ENCODE assay signal across 8 cellular contexts in genomic region chr2:158458617-158458920, GRCh38. TPM values are rescaled to one million over a fixed set of nuclear protein-coding genes. Genes with fewer than 3 reads are reported as not detected.
DNase-seq lines count a peak whose midpoint lies in the region; ATAC-seq, FAIRE-seq and TF ChIP-seq lines count a peak whose summit lies in the region.

No MANE protein-coding gene starts in this region.

- POLR2A ChIA-PET in A549 (lab: Yijun Ruan, JAX): interaction anchor here (0.9 to 1.3 kb wide), 3 partner anchors 30 to 160 kb away, joined by 3 to 5 read pairs (median 3); no protein-coding TSS in a partner anchor
- POLR2A ChIA-PET in MCF 10A (lab: Yijun Ruan, JAX): interaction anchor here (0.6 to 3.9 kb wide), 19 partner anchors 9 to 467 kb away, joined by 3 to 33 read pairs (median 5); no protein-coding TSS in a partner anchor

- peak overlapping the region; percentile 84 for H3K4me3 Mint-ChIP-seq in MCF 10A (ENCODE audit: unreplicated experiment)

- intact Hi-C loops in MCF 10A (cut with micrococcal nuclease) (loop anchor here (1.0 to 5.0 kb wide), 5 partner anchors 80 to 424 kb away; no protein-coding TSS in a partner anchor), adrenal gland (cut with DNase I) (loop anchor here in 1 of 2 donors (10.0 kb wide), 2 partner anchors 286 to 424 kb away; no protein-coding TSS in a partner anchor)

- peak overlapping the region; percentile 91 for H3K4me2 ChIP-seq in A549

- H3K4me1 Mint-ChIP-seq in MCF 10A (ENCODE audit: insufficient read depth, unreplicated experiment): peaks cover 15% of the 10 kb centered on the region

- no peak for FAIRE-seq in A549 (lab: Jason Lieb, UNC)

- no peaks in the 10 kb centered on the region for H3K9me3 Mint-ChIP-seq in MCF 10A (ENCODE audit: unreplicated experiment)

- no peak for DNase-seq in A549 (ENCODE audit: low read depth in 1 of 2, low spot score in 1 of 2)
- DNase-seq in MCF 10A (ENCODE audit: unreplicated experiment): no peak
- DNase-seq in NCI-H2196 (lab: John Stamatoyannopoulos, UW; ENCODE audit: unreplicated experiment): no peak
- no peak for DNase-seq in activated gamma-delta T cell treated with Interleukin-2 at 50 U/mL for 16 hours
- no peak for DNase-seq in adrenal gland

- H3K36me3 ChIP-seq in HUES48 (ENCODE audit: control insufficient read depth, insufficient read depth, low read length): 0 out of 2 replicates have a peak, but pooled peaks cover 3% of the 10 kb centered on the region
- H3K36me3 ChIP-seq in mesodermal cell (ENCODE audit: control insufficient read depth, insufficient read depth, low read length): no peaks in the 10 kb centered on the region
- H3K36me3 ChIP-seq in adrenal gland (replicated peaks in 1 of 2): no peaks in the 10 kb centered on the region

- H3K27me3 Mint-ChIP-seq in MCF 10A (ENCODE audit: insufficient read depth, unreplicated experiment): no peaks in the 10 kb centered on the region

- TF ChIP-seq EP300 in A549 (IDR thresholded peaks at IDR 0.05): no peak

- H3K9me3 ChIP-seq in A549 (no peaks in the 10 kb centered on the region), HUES48 (ENCODE audit: control insufficient read depth, insufficient read depth, low read length) (no peaks in the 10 kb centered on the region), mesodermal cell (ENCODE audit: control insufficient read depth, low read length) (no peaks in the 10 kb centered on the region), adrenal gland (replicated peaks in 1 of 3) (no peaks in the 10 kb centered on the region)

- no peaks in the 10 kb centered on the region for H3K27me3 ChIP-seq in HUES48 (ENCODE audit: control insufficient read depth, insufficient read depth, low read length)
- no peaks in the 10 kb centered on the region for H3K27me3 ChIP-seq in adrenal gland

- BruUV-seq in MCF 10A (replicated peaks; lab: Mats Ljungman, UMichigan): TSS peak; percentile 38

- H3K27ac ChIP-seq in A549 (peak overlapping the region; percentile 95 to 98), HUES48 (ENCODE audit: low read depth, low read length) (peak overlapping the region; percentile 92), mesodermal cell (ENCODE audit: low read depth, low read length, severe bottlenecking) (peak overlapping the region; percentile 93), adrenal gland (peak overlapping the region in 1 of 5 donors; percentile 95)

- peak overlapping the region; percentile 94 for H3K27ac Mint-ChIP-seq in MCF 10A (ENCODE audit: low read depth, unreplicated experiment)

- H3K4me3 ChIP-seq in A549 (peak overlapping the region; percentile 94), HUES48 (ENCODE audit: low read depth, low read length) (peak overlapping the region; percentile 84), mesodermal cell (ENCODE audit: extremely low read depth, insufficient read depth, low read length, poor library complexity, severe bottlenecking) (peak overlapping the region; percentile 73), adrenal gland (peak overlapping the region in 1 of 4 donors; percentile 97)

- TF ChIP-seq RAD21 in A549 (conservative IDR thresholded peaks at IDR 0.05 in 1 of 2, IDR thresholded peaks at IDR 0.05 in 1 of 2): no peak

- peaks cover 41% of the 10 kb centered on the region for H3K4me1 ChIP-seq in A549
- peaks cover 36% of the 10 kb centered on the region for H3K4me1 ChIP-seq in HUES48 (ENCODE audit: control insufficient read depth, insufficient read depth, low read length)
- peaks cover 10% of the 10 kb centered on the region for H3K4me1 ChIP-seq in mesodermal cell (ENCODE audit: control insufficient read depth, insufficient read depth, low read length, poor library complexity, severe bottlenecking)
- peaks cover 0 to 17% of the 10 kb centered on the region in 2 donors for H3K4me1 ChIP-seq in adrenal gland (replicated peaks in 1 of 2)

- ATAC-seq in A549 (no peak), GM21360 (IDR thresholded peaks at IDR 0.05; ENCODE audit: unreplicated experiment) (no peak)

- WGBS in A549 (ENCODE audit: missing lambda C conversion rate): 25% methylated on average over 9 of the region's 9 CpGs
- 0% methylated on average over 2 of the region's 9 CpGs; no CpG with 5 or more reads in 1 of the 2 experiments for WGBS in mesodermal cell (ENCODE audit: insufficient coverage in 2 of 2), 2 experiments
- WGBS in adrenal gland, 4 donors: 26 to 31% (median 30%) methylated on average over 9 of the region's 9 CpGs

- CTCF ChIA-PET in A549 (lab: Yijun Ruan, JAX): interaction anchor here (1.0 to 3.7 kb wide), 9 partner anchors 15 to 295 kb away, joined by 3 to 13 read pairs (median 3); no protein-coding TSS in a partner anchor
- CTCF ChIA-PET in MCF 10A (lab: Yijun Ruan, JAX): interaction anchor here (0.6 to 6.3 kb wide), 19 partner anchors 14 to 685 kb away, joined by 3 to 45 read pairs (median 4); no protein-coding TSS in a partner anchor

- TF ChIP-seq POLR2A in A549 (IDR thresholded peaks at IDR 0.05; ENCODE audit: low read length) (no peak), adrenal gland (IDR thresholded peaks at IDR 0.05) (no peak)

- TF ChIP-seq CTCF in A549 (IDR thresholded peaks at IDR 0.05): no peak
- no peak for TF ChIP-seq CTCF in MCF 10A (IDR thresholded peaks at IDR 0.05; ENCODE audit: unreplicated experiment)
- TF ChIP-seq CTCF in adrenal gland (IDR thresholded peaks at IDR 0.05): no peak

- H3K9ac ChIP-seq in HUES48 (ENCODE audit: low read depth, low read length): peak overlapping the region; percentile 75; the same call in 1 of the 2 replicates

- peaks cover 7% of the 10 kb centered on the region for H3K36me3 Mint-ChIP-seq in MCF 10A (ENCODE audit: insufficient read depth, unreplicated experiment)

TF ChIP-seq in A549, 52 proteins besides CTCF, POLR2A, EP300 and RAD21 (continues in another document):
- TF ChIP-seq, protein P1, sequence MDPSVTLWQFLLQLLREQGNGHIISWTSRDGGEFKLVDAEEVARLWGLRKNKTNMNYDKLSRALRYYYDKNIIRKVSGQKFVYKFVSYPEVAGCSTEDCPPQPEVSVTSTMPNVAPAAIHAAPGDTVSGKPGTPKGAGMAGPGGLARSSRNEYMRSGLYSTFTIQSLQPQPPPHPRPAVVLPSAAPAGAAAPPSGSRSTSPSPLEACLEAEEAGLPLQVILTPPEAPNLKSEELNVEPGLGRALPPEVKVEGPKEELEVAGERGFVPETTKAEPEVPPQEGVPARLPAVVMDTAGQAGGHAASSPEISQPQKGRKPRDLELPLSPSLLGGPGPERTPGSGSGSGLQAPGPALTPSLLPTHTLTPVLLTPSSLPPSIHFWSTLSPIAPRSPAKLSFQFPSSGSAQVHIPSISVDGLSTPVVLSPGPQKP (IDR thresholded peaks at IDR 0.05; ENCODE audit: low read depth, low read length): no peak
- TF ChIP-seq RARB (CRISPR knock-in tag; IDR thresholded peaks at IDR 0.05) (no peak), TFCP2L1 (CRISPR knock-in tag; IDR thresholded peaks at IDR 0.05) (no peak), RNF2 (IDR thresholded peaks at IDR 0.05; ENCODE audit: borderline replicate concordance, low read depth) (no peak), PHF8 (IDR thresholded peaks at IDR 0.05; ENCODE audit: borderline replicate concordance, low read depth) (no peak), EHF (CRISPR knock-in tag; IDR thresholded peaks at IDR 0.05) (no peak), PBX3 (IDR thresholded peaks at IDR 0.05) (no peak), NR3C1 (IDR thresholded peaks at IDR 0.05) (no peak), ZFP36 (IDR thresholded peaks at IDR 0.05; ENCODE audit: borderline replicate concordance, partially characterized antibody) (no peak), CBX8 (IDR thresholded peaks at IDR 0.05) (no peak), FOSB (CRISPR knock-in tag; IDR thresholded peaks at IDR 0.05) (no peak), JUNB (IDR thresholded peaks at IDR 0.05) (no peak)

RNA-seq across cellular contexts. Expression of gene PKP4, which starts 1.8 kb away (rescaled TPM):
- polyA plus RNA-seq in A549 (2011; rRNA removed): 56.6 and 57.9 TPM in 2 replicates
- 23.5 and 29.0 TPM in 2 replicates for polyA plus RNA-seq in A549 (2012; cell fraction: cytosol; rRNA removed)
- polyA plus RNA-seq in A549 (2012; cell fraction: nucleus; rRNA removed): 42.4 and 45.8 TPM in 2 replicates
- polyA plus RNA-seq in A549 (2017; fragmentation: RNase III; extraction: RNeasy Plus Mini Kit Qiagen cat#74134 plus additional on column Dnase treatment): 26.7 to 33.4 TPM (median 27.0 TPM) in 3 replicates
- polyA minus RNA-seq in A549 (2011; rRNA and poly(A)+ RNA removed): 123 and 140 TPM in 2 replicates
- 62.3 and 63.7 TPM in 2 replicates for total RNA-seq in MCF 10A (2022)
- 42.5 TPM for polyA plus RNA-seq in mesodermal cell (2013, experiment 1 of 2)
- polyA plus RNA-seq in mesodermal cell (2013, experiment 2 of 2): 39.2 TPM
- total RNA-seq in adrenal gland: 10 to 100 TPM; 18.7 to 34.9 (median 25.4) TPM
- 10 to 100 TPM; 18.3 to 25.0 (median 19.8) TPM for polyA plus RNA-seq in adrenal gland

RNA-seq across cellular contexts. Expression of gene CCDC148, which starts 2.0 kb away (rescaled TPM):
- 0.56 and 0.85 TPM in 2 replicates for polyA plus RNA-seq in A549 (2011; rRNA removed)
- polyA plus RNA-seq in A549 (2012; cell fraction: cytosol; rRNA removed): 0.26 and 0.45 TPM in 2 replicates
- polyA plus RNA-seq in A549 (2012; cell fraction: nucleus; rRNA removed): 0.11 and 0.20 TPM in 2 replicates
- polyA plus RNA-seq in A549 (2017; fragmentation: RNase III; extraction: RNeasy Plus Mini Kit Qiagen cat#74134 plus additional on column Dnase treatment): 0.41 to 0.61 TPM (median 0.50 TPM) in 3 replicates
- polyA minus RNA-seq in A549 (2011; rRNA and poly(A)+ RNA removed): 0.83 and 2.7 TPM in 2 replicates
- 0.51 and 0.96 TPM in 2 replicates for total RNA-seq in MCF 10A (2022)
- 1.5 TPM for polyA plus RNA-seq in mesodermal cell (2013, experiment 1 of 2)
- 2.1 TPM for polyA plus RNA-seq in mesodermal cell (2013, experiment 2 of 2)
- 1 to 10 TPM in 3 of 8 donors, under 1 TPM in 3, not detected in 2; 0.24 to 1.6 (median 0.75) TPM for total RNA-seq in adrenal gland
- under 1 TPM; 0.30 to 0.64 (median 0.37) TPM for polyA plus RNA-seq in adrenal gland
